In genomic region chr19:19900574-19901444, GRCh38 we compare ENCODE assay signal across 8 cellular contexts. TPM values are rescaled to one million over a fixed set of nuclear protein-coding genes. Genes with fewer than 3 reads are reported as not detected.
A peak's percentile ranks its signal among the peaks of the same experiment; 100 is the strongest.
DNase-seq lines count a peak whose midpoint lies in the region; ATAC-seq and TF ChIP-seq lines count a peak whose summit lies in the region.

ZNF93 (plus strand) TSS chr19:19900946; CDS start chr19:19901089, 143 bp downstream.

- no peaks in the 10 kb centered on the region for H3K27me3 ChIP-seq in H7 (ENCODE audit: control insufficient read depth, insufficient read depth, low read length)
- H3K27me3 ChIP-seq in heart right ventricle, result no peaks in the 10 kb centered on the region
- no peaks in the 10 kb centered on the region for H3K27me3 ChIP-seq in transverse colon

- in situ Hi-C loops in transverse colon (cut with MboI; ENCODE audit: low pct_ligation_motif_present in 1 of 4, low pct_unique_long_range_greater_than_20kb in 1 of 4, low sequenced_read_pairs in 3 of 4), result no loop called here

- H3K9me3 ChIP-seq in heart right ventricle (peaks cover 0 to 58% (median 9%) of the 10 kb centered on the region in 11 donors), transverse colon (peaks cover 2 to 14% of the 10 kb centered on the region in 2 donors)

- TF ChIP-seq EP300 in transverse colon (IDR thresholded peaks at IDR 0.05; ENCODE audit: low read depth), result no peak

- peak within 1 kb of the TSS; percentile 76; the same call in 1 of the 2 replicates for H3K4me3 ChIP-seq in H7 (ENCODE audit: insufficient read depth, low read depth, low read length)
- peak within 1 kb of the TSS; percentile 43 to 80 (median 72) for H3K4me3 ChIP-seq in heart right ventricle
- H3K4me3 ChIP-seq in transverse colon, result peak within 1 kb of the TSS; percentile 53 to 87 (median 62)

- TF ChIP-seq POLR2A in transverse colon (IDR thresholded peaks at IDR 0.05), result peak; percentile 66

- peak; percentile 98 to 99 (median 99) for ATAC-seq in heart right ventricle

- H3K36me3 ChIP-seq in H7 (replicated peaks; ENCODE audit: control insufficient read depth, insufficient read depth, low read length) (peaks cover 3% of the 10 kb centered on the region), heart right ventricle (peaks cover 0 to 3% (median 0%) of the 10 kb centered on the region in 9 donors), transverse colon (no peaks in the 10 kb centered on the region)

- DNase-seq in ELF-1 (ENCODE audit: low read depth, low spot score) (peak; percentile 99), H7 (peak; percentile 88), NCI-H1048 (lab: John Stamatoyannopoulos, UW) (peak; percentile 87), T-helper 1 cell (peak; percentile 74 to 93 (median 83)), amygdala (lab: John Stamatoyannopoulos, UW) (peak; percentile 26 to 96 (median 85)), heart right ventricle (peak; percentile 88 to 97), pons (ENCODE audit: low spot score) (peak; percentile 98), transverse colon (peak; percentile 95)

- peaks cover 0 to 16% (median 6%) of the 10 kb centered on the region in 9 donors for H3K4me1 ChIP-seq in heart right ventricle
- H3K4me1 ChIP-seq in transverse colon, result peaks cover 0 to 11% (median 5%) of the 10 kb centered on the region in 4 donors

- intact Hi-C loops in heart right ventricle (cut with DNase I), result loop anchor here in 5 of 10 donors (2.0 to 10.0 kb wide), 4 partner anchors 34 to 236 kb away; partner anchors contain the start of genes ZNF253 (in 3 of the 5), ATP13A1 (in 1 of the 5), ZNF101 (in 1 of the 5) and ZNF14 (in 1 of the 5)
- intact Hi-C loops in transverse colon (cut with DNase I; ENCODE audit: low total_unique reads), result no loop called here

- H3K27ac ChIP-seq in heart right ventricle, result peak within 1 kb of the TSS; percentile 22 to 84 (median 70)
- H3K27ac ChIP-seq in transverse colon, result peak within 1 kb of the TSS; percentile 86 to 92 (median 88)

- 0 to 1% methylated on average over 38 of the region's 38 CpGs for WGBS in heart right ventricle, 2 donors
- WGBS in transverse colon (ENCODE audit: low coverage in 1 of 2), 2 donors, result 0% methylated on average over 4 to 19 of the region's 38 CpGs

- TF ChIP-seq CTCF in heart right ventricle (IDR thresholded peaks at IDR 0.05) (no peak), transverse colon (IDR thresholded peaks at IDR 0.05) (no peak)

RNA-seq across cellular contexts. Expression of gene ZNF93, which starts in this region (rescaled TPM):
- not detected in 2 replicates for total RNA-seq in H7 (2014; rRNA removed; shearing (Covaris generic))
- total RNA-seq in heart right ventricle (1 to 10 TPM; 1.1 to 3.3 (median 1.9) TPM), transverse colon (1 to 10 TPM in 2 of 4 donors, under 1 TPM in 1, not detected in 1; 0.40 to 5.4 (median 3.8) TPM)
- polyA plus RNA-seq in heart right ventricle, result 1 to 10 TPM; 1.1 to 2.6 TPM

Comparison
In these comparisons a context has a peak if more than half of its experiments do, and no peak if none do; other contexts are left out.
1. Peak in every context shown above with its lines: DNase-seq, ATAC-seq, H3K4me3 ChIP-seq and H3K27ac ChIP-seq.
2. Peak in DNase-seq and H3K4me3 ChIP-seq in H7; RNA of the gene not detected or under 1 TPM.